ENCODE assay signal across 8 cellular contexts in the genomic region with DNA sequence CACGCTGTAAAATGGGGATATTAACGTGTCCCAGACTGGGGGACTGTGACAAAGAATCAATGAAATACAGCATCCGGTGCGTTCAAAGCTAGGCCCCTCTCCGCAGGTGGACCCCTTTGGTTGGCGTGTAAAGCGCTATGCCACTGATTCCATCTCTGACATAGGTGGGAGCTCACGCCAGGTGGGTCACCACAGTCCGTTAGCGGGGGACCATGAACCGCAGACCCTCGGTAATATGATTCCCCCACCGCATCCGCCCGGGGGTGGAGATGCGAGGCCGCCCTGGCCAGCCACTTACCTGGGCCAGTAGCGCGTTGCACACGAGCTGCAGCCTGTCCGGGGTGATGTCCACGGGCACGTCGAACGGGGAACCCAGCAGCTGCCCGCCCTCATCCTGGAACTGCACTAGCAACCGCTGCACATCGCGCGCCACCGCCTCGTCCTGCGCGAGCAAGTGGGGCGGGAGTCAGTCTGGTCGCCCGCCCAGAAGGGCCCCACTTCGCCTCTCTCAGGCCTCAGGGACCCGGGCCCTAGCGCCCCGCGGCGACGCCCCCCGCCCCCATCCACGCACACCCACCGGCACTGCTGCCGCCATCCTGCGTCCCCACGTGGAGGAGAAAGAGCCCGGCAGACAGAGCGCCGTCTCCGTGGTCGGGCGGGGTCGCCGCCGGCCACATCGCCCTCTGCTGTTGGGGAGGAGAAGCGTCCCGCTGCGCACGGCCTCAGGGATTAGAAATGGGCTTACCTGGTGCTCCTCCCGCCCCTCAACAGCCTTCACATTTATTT. TPM values are rescaled to one million over a fixed set of nuclear protein-coding genes. Genes with fewer than 3 reads are reported as not detected.
A peak's percentile ranks its signal among the peaks of the same experiment; 100 is the strongest.
DNase-seq lines count a peak whose midpoint lies in the region; ATAC-seq and TF ChIP-seq lines count a peak whose summit lies in the region.

A gene (minus strand): TSS at position 623 of the 786 bp plus-strand sequence. CDS start 28 bp downstream, at position 595.

- TF ChIP-seq CTCF in A673 (conservative IDR thresholded peaks at IDR 0.05; ENCODE audit: low read depth, low read length) (peak; percentile 72), kidney epithelial cell (IDR thresholded peaks at IDR 0.05; ENCODE audit: insufficient read depth, low read length, poor library complexity, severe bottlenecking) (peak; percentile 97)

- no peaks in the 10 kb centered on the region for H3K4me1 ChIP-seq in A673 (ENCODE audit: insufficient read depth, low read length, poor library complexity, severe bottlenecking)

- H3K27ac ChIP-seq in A673 (ENCODE audit: low read depth, low read length, poor library complexity, severe bottlenecking) = peak within 1 kb of the TSS; percentile 37

- H3K9me3 ChIP-seq in A673 (ENCODE audit: low read depth, low read length, poor library complexity, severe bottlenecking) = no peaks in the 10 kb centered on the region

- intact Hi-C loops in A673 (cut with micrococcal nuclease; ENCODE audit: unreplicated experiment) = no loop called here

- BruUV-seq in A673 (replicated peaks; lab: Mats Ljungman, UMichigan) = TSS peak; percentile 74

- H3K4me3 ChIP-seq in A673 (ENCODE audit: low read depth, low read length, poor library complexity, severe bottlenecking) (peak within 1 kb of the TSS; percentile 78), kidney epithelial cell (ENCODE audit: low read depth, low read length) (peak within 1 kb of the TSS; percentile 98)

- H3K27me3 ChIP-seq in A673 (replicated peaks; ENCODE audit: insufficient read depth, low read depth, low read length, poor library complexity) (no peaks in the 10 kb centered on the region), kidney epithelial cell (ENCODE audit: control insufficient read depth, insufficient read depth, low read length) (no peaks in the 10 kb centered on the region)

- peak; percentile 74 for DNase-seq in A673 (ENCODE audit: low spot score)
- peak; percentile 66 for DNase-seq in NCI-H345 treated with DMSO at 0.1 percent for 48 hours (lab: John Stamatoyannopoulos, UW; ENCODE audit: unreplicated experiment)
- peak; percentile 84 for DNase-seq in activated CD4-positive, alpha-beta T cell treated with anti-CD3 and anti-CD28 coated beads for 1 hour
- peak; percentile 84 for DNase-seq in cerebellum (ENCODE audit: low spot score)
- no peak for DNase-seq in kidney epithelial cell (ENCODE audit: low read depth)
- DNase-seq in stimulated activated CD4-positive, alpha-beta T cell treated with anti-CD3 and anti-CD28 coated beads, Interleukin-15, amount 100 ng/mL, for 24 hours = peak; percentile 92

- peak; percentile 74 for ATAC-seq in GM18858 (IDR thresholded peaks at IDR 0.05; ENCODE audit: unreplicated experiment)
- peak; percentile 85 for ATAC-seq in HG03135 (IDR thresholded peaks at IDR 0.05; ENCODE audit: unreplicated experiment)

- POLR2A ChIA-PET in A673 (lab: Charles Lee; ENCODE audit: low non-redundant PET) = no interaction called here

- CTCF ChIA-PET in A673 (lab: Charles Lee) = interaction anchor here (0.6 kb wide), 1 partner anchor 112 kb away, joined by 3 read pairs; no protein-coding TSS in a partner anchor

- H3K36me3 ChIP-seq in A673 (ENCODE audit: insufficient read depth, low read length, poor library complexity, severe bottlenecking) = peaks cover 14% of the 10 kb centered on the region
- peaks cover 3% of the 10 kb centered on the region for H3K36me3 ChIP-seq in kidney epithelial cell (ENCODE audit: control insufficient read depth, insufficient read depth, low read length)

RNA-seq across cellular contexts. Expression of the gene that starts here (rescaled TPM):
- total RNA-seq in A673 (2021) = 18.1 and 23.3 TPM in 2 replicates
- 14.2 TPM for total RNA-seq in cerebellum
- total RNA-seq in kidney epithelial cell = 19.3 and 29.7 TPM in 2 replicates
